In the genomic region with DNA sequence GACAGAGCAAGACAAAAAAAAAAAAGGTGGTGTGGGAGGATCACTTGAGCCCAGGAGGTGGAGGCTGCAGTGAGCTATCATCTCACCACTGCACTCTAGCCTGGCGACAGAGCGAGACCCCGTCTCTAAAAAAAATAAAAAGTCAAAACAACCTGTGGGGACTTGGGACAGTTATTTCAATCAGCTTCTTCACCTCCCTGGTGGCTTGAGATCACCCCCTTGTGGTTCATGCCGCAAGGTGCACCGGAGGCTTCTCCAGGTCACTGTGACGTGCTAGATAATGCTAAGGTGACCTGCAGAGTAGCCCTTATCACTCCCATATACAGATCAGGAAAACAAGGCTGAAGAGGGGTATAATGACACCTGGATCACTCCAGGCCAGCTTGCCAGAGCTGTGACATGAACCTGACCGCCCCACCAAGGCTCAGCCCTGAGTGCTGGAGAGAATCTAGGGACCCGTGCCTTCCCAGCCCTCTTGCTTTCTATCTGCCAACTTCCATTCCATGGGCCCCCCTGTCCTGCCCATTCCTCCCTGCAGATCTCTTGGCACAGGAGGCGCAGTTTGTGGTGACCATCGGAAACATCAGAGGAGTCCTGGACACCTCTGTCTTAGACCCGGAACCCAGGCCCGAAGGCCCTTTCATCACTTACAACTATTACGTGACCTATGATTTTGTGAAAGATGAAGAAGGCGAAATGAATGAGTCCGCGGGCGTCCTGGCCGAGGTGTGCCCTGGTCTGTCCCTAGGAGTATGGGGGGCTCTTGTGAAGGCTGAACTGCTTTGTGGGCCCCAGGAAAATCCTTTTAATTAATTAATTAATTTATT, we compare ENCODE assay signal across 8 cellular contexts. TPM values are rescaled to one million over a fixed set of nuclear protein-coding genes. Genes with fewer than 3 reads are reported as not detected.
A peak's percentile ranks its signal among the peaks of the same experiment; 100 is the strongest.
DNase-seq lines count a peak whose midpoint lies in the region; ATAC-seq, FAIRE-seq and TF ChIP-seq lines count a peak whose summit lies in the region.

No MANE protein-coding gene starts in this region.

- H3K4me3 ChIP-seq in thyroid gland (replicated peaks in 1 of 3): no peak overlapping the region

- peak; percentile 78 for TF ChIP-seq CTCF in activated CD8-positive, alpha-beta T cell treated with anti-CD3 and anti-CD28 coated beads for 36 hours (IDR thresholded peaks at IDR 0.05)
- peak; percentile 35 to 81 (median 77) for TF ChIP-seq CTCF in thyroid gland (IDR thresholded peaks at IDR 0.05)

- CTCF ChIA-PET in activated CD8-positive, alpha-beta T cell treated with anti-CD3 and anti-CD28 coated beads for 36 hours (lab: Charles Lee): interaction anchor here (0.7 to 4.9 kb wide), 27 partner anchors 14 to 240 kb away, joined by 3 to 27 read pairs (median 3); a partner anchor contains a TSS

- POLR2A ChIA-PET in activated CD8-positive, alpha-beta T cell treated with anti-CD3 and anti-CD28 coated beads for 36 hours (lab: Charles Lee): interaction anchor here (0.5 kb wide), 1 partner anchor 1232 kb away, joined by 4 read pairs; no protein-coding TSS in a partner anchor

- no peaks in the 10 kb centered on the region for H3K36me3 ChIP-seq in thyroid gland

- peak; percentile 85 for FAIRE-seq in GM19239 (lab: Jason Lieb, UNC)

- 65 to 66% methylated on average over 18 of the region's 18 CpGs for WGBS in thyroid gland, 2 donors

- no peaks in the 10 kb centered on the region for H3K4me1 Mint-ChIP-seq in activated CD8-positive, alpha-beta T cell treated with anti-CD3 and anti-CD28 coated beads for 36 hours (ENCODE audit: low read depth)
- H3K4me1 Mint-ChIP-seq in natural killer cell treated with Interleukin-12 subunit alpha and Interleukin-12 subunit beta and Interleukin-15 and Interleukin-18, amount 100 ng/mL, for 72 hours (ENCODE audit: low read depth in 2 of 2): peaks cover 0 to 3% of the 10 kb centered on the region in 2 donors

- no peak overlapping the region for H3K27ac ChIP-seq in thyroid gland

- DNase-seq in Ammon's horn (ENCODE audit: low spot score): peak; percentile 35
- peak; percentile 83 for DNase-seq in GM19239 (ENCODE audit: insufficient read length, low spot score)
- peak; percentile 73 for DNase-seq in NCI-H69 (lab: John Stamatoyannopoulos, UW)
- DNase-seq in activated CD8-positive, alpha-beta T cell treated with anti-CD3 and anti-CD28 coated beads for 36 hours: peak; percentile 87
- DNase-seq in epidermal melanocyte (ENCODE audit: insufficient read length, low spot score): peak; percentile 50
- DNase-seq in natural killer cell treated with Interleukin-12 subunit alpha and Interleukin-12 subunit beta and Interleukin-15 and Interleukin-18, amount 100 ng/mL, for 72 hours (ENCODE audit: low spot score): peak; percentile 71
- DNase-seq in thyroid gland: peak; percentile 70 to 79

- H3K4me3 Mint-ChIP-seq in activated CD8-positive, alpha-beta T cell treated with anti-CD3 and anti-CD28 coated beads for 36 hours: no peak overlapping the region
- H3K4me3 Mint-ChIP-seq in natural killer cell treated with Interleukin-12 subunit alpha and Interleukin-12 subunit beta and Interleukin-15 and Interleukin-18, amount 100 ng/mL, for 72 hours: no peak overlapping the region

- H3K27ac Mint-ChIP-seq in activated CD8-positive, alpha-beta T cell treated with anti-CD3 and anti-CD28 coated beads for 36 hours: no peak overlapping the region
- peak overlapping the region in 1 of 2 donors; percentile 58 for H3K27ac Mint-ChIP-seq in natural killer cell treated with Interleukin-12 subunit alpha and Interleukin-12 subunit beta and Interleukin-15 and Interleukin-18, amount 100 ng/mL, for 72 hours

- no peaks in the 10 kb centered on the region for H3K27me3 ChIP-seq in thyroid gland

- intact Hi-C loops in activated CD8-positive, alpha-beta T cell treated with anti-CD3 and anti-CD28 coated beads for 36 hours (cut with micrococcal nuclease): loop anchor here (5.0 to 10.0 kb wide), 2 partner anchors 34 to 136 kb away; no protein-coding TSS in a partner anchor
- intact Hi-C loops in thyroid gland (cut with DNase I): loop anchor here (5.0 kb wide), 1 partner anchor 64 kb away; no protein-coding TSS in a partner anchor

- H3K9me3 ChIP-seq in thyroid gland: no peaks in the 10 kb centered on the region

- peaks cover 3% of the 10 kb centered on the region for H3K27me3 Mint-ChIP-seq in activated CD8-positive, alpha-beta T cell treated with anti-CD3 and anti-CD28 coated beads for 36 hours
- no peaks in the 10 kb centered on the region for H3K27me3 Mint-ChIP-seq in natural killer cell treated with Interleukin-12 subunit alpha and Interleukin-12 subunit beta and Interleukin-15 and Interleukin-18, amount 100 ng/mL, for 72 hours

- H3K4me1 ChIP-seq in thyroid gland: no peaks in the 10 kb centered on the region

- H3K36me3 Mint-ChIP-seq in activated CD8-positive, alpha-beta T cell treated with anti-CD3 and anti-CD28 coated beads for 36 hours (ENCODE audit: low read depth): no peaks in the 10 kb centered on the region
- H3K36me3 Mint-ChIP-seq in natural killer cell treated with Interleukin-12 subunit alpha and Interleukin-12 subunit beta and Interleukin-15 and Interleukin-18, amount 100 ng/mL, for 72 hours: no peaks in the 10 kb centered on the region

- ATAC-seq in activated CD8-positive, alpha-beta T cell treated with anti-CD3 and anti-CD28 coated beads for 36 hours: peak; percentile 98
- ATAC-seq in natural killer cell treated with Interleukin-12 subunit alpha and Interleukin-12 subunit beta and Interleukin-15 and Interleukin-18, amount 100 ng/mL, for 72 hours: peak; percentile 82 to 87
- no peak for ATAC-seq in HG03175 (IDR thresholded peaks at IDR 0.05; ENCODE audit: unreplicated experiment)

- no peak for TF ChIP-seq POLR2A in thyroid gland (IDR thresholded peaks at IDR 0.05)

- no peaks in the 10 kb centered on the region for H3K9me3 Mint-ChIP-seq in activated CD8-positive, alpha-beta T cell treated with anti-CD3 and anti-CD28 coated beads for 36 hours
- no peaks in the 10 kb centered on the region for H3K9me3 Mint-ChIP-seq in natural killer cell treated with Interleukin-12 subunit alpha and Interleukin-12 subunit beta and Interleukin-15 and Interleukin-18, amount 100 ng/mL, for 72 hours

RNA-seq across cellular contexts. Expression of a gene that starts 8.1 kb away (rescaled TPM):
- total RNA-seq in activated CD8-positive, alpha-beta T cell treated with anti-CD3 and anti-CD28 coated beads for 36 hours: not detected
- 1 to 10 TPM; 1.1 to 9.3 TPM for total RNA-seq in natural killer cell treated with Interleukin-12 subunit alpha and Interleukin-12 subunit beta and Interleukin-15 and Interleukin-18, amount 100 ng/mL, for 72 hours
- 10 to 100 TPM in 1 of 4 donors, 1 to 10 TPM in 3; 2.7 to 11.4 (median 5.3) TPM for total RNA-seq in thyroid gland

RNA-seq across cellular contexts. Expression of a gene that starts 12.5 kb away (rescaled TPM):
- 1 to 10 TPM; 3.6 to 5.1 TPM for total RNA-seq in activated CD8-positive, alpha-beta T cell treated with anti-CD3 and anti-CD28 coated beads for 36 hours
- under 1 TPM in 1 of 2 donors, not detected in 1; 0.90 TPM for total RNA-seq in natural killer cell treated with Interleukin-12 subunit alpha and Interleukin-12 subunit beta and Interleukin-15 and Interleukin-18, amount 100 ng/mL, for 72 hours
- under 1 TPM in 2 of 4 donors, not detected in 2; 0.11 to 0.13 TPM for total RNA-seq in thyroid gland

RNA-seq across cellular contexts. Expression of a gene that starts 17.0 kb away (rescaled TPM):
- total RNA-seq in activated CD8-positive, alpha-beta T cell treated with anti-CD3 and anti-CD28 coated beads for 36 hours: not detected
- not detected for total RNA-seq in natural killer cell treated with Interleukin-12 subunit alpha and Interleukin-12 subunit beta and Interleukin-15 and Interleukin-18, amount 100 ng/mL, for 72 hours
- total RNA-seq in thyroid gland: not detected

RNA-seq across cellular contexts. Expression of a gene that starts 34.8 kb away (rescaled TPM):
- total RNA-seq in activated CD8-positive, alpha-beta T cell treated with anti-CD3 and anti-CD28 coated beads for 36 hours: 10 to 100 TPM; 50.5 to 55.2 TPM
- total RNA-seq in natural killer cell treated with Interleukin-12 subunit alpha and Interleukin-12 subunit beta and Interleukin-15 and Interleukin-18, amount 100 ng/mL, for 72 hours: 10 to 100 TPM; 43.0 to 47.3 TPM
- 10 to 100 TPM; 48.4 to 66.0 (median 55.4) TPM for total RNA-seq in thyroid gland

Comparison
In these comparisons a context has a peak if more than half of its experiments do, and no peak if none do; other contexts are left out.
1. DNase-seq: peak in every context shown above with its lines; median percentile 87 in activated CD8-positive, alpha-beta T cell treated with anti-CD3 and anti-CD28 coated beads for 36 hours; 83 in GM19239; 74 in thyroid gland; 73 in NCI-H69; 71 in natural killer cell treated with Interleukin-12 subunit alpha and Interleukin-12 subunit beta and Interleukin-15 and Interleukin-18, amount 100 ng/mL, for 72 hours; 50 in epidermal melanocyte; 35 in Ammon's horn.